ENCODE assay signal across 18 cellular contexts in genomic region chr20:10079964-10080363, GRCh38. TPM values are rescaled to one million over a fixed set of nuclear protein-coding genes. Genes with fewer than 3 reads are reported as not detected.
DNase-seq lines count a peak whose midpoint lies in the region; ATAC-seq, FAIRE-seq and TF ChIP-seq lines count a peak whose summit lies in the region.
"Had no signal": no experiment of that assay in that cellular context is flagged by ENCODE, and none has a peak within 500 bp of the region (broad histone marks: within the 10 kb centered on the region; RNA-seq: fewer than 3 reads in every experiment).

No MANE protein-coding gene starts in this region.

- TF ChIP-seq CTCF in fibroblast of mammary gland (conservative IDR thresholded peaks at IDR 0.05; ENCODE audit: control insufficient read depth, insufficient read depth, low read depth, low read length) = no peak
- no peak for TF ChIP-seq CTCF in retinal pigment epithelial cell (conservative IDR thresholded peaks at IDR 0.05; ENCODE audit: low read depth, low read length)
- no peak for TF ChIP-seq CTCF in progenitor cell of endocrine pancreas (IDR thresholded peaks at IDR 0.05; ENCODE audit: unreplicated experiment)

- no peak for FAIRE-seq in GM12892 (lab: Jason Lieb, UNC)

- peaks cover 3% of the 10 kb centered on the region for H3K4me1 Mint-ChIP-seq in progenitor cell of endocrine pancreas (ENCODE audit: low read depth)
- H3K4me1 Mint-ChIP-seq: activated CD4-positive, alpha-beta T cell treated with anti-CD3 and anti-CD28 coated beads for 36 hours had no signal

- H3K36me3 Mint-ChIP-seq in progenitor cell of endocrine pancreas (ENCODE audit: insufficient read depth) = no peaks in the 10 kb centered on the region
- H3K36me3 Mint-ChIP-seq: naive B cell; stimulated activated memory B cell treated with anti-CD40 and anti-IgM and Interleukin-4, amounts not matched to agents 10 μg/mL and 1 μg/mL and 100 μg/mL, for 72 hours had no signal

- H3K4me3 Mint-ChIP-seq in progenitor cell of endocrine pancreas (ENCODE audit: low read depth) = no peak overlapping the region
- H3K4me3 Mint-ChIP-seq: activated CD4-positive, alpha-beta T cell treated with anti-CD3 and anti-CD28 coated beads for 36 hours; naive B cell; stimulated activated memory B cell treated with anti-CD40 and anti-IgM and Interleukin-4, amounts not matched to agents 10 μg/mL and 1 μg/mL and 100 μg/mL, for 72 hours; T-helper 1 cell treated with Interleukin-12 subunit alpha and Interleukin-12 subunit beta and Interleukin-4 antibody, amounts not matched to agents 30 μg/mL and 1 μg/mL, for 36 hours had no signal

- no peak overlapping the region for H3K27ac Mint-ChIP-seq in progenitor cell of endocrine pancreas
- H3K27ac Mint-ChIP-seq: activated CD4-positive, alpha-beta T cell treated with anti-CD3 and anti-CD28 coated beads for 36 hours; stimulated activated memory B cell treated with anti-CD40 and anti-IgM and Interleukin-4, amounts not matched to agents 10 μg/mL and 1 μg/mL and 100 μg/mL, for 72 hours; T-helper 1 cell treated with Interleukin-12 subunit alpha and Interleukin-12 subunit beta and Interleukin-4 antibody, amounts not matched to agents 30 μg/mL and 1 μg/mL, for 36 hours had no signal

- peak; percentile 12 for DNase-seq in GM03348 (ENCODE audit: low spot score)
- DNase-seq in fibroblast of mammary gland (ENCODE audit: low read depth) = peak; percentile 91
- peak; percentile 63 for DNase-seq in retinal pigment epithelial cell (ENCODE audit: low read depth)
- DNase-seq in activated CD4-positive, alpha-beta T cell treated with anti-CD3 and anti-CD28 coated beads for 48 hours = no peak
- DNase-seq in DMS53 (lab: John Stamatoyannopoulos, UW) = no peak
- no peak for DNase-seq in progenitor cell of endocrine pancreas (ENCODE audit: low spot score, unreplicated experiment)
- DNase-seq in GM12892 (ENCODE audit: insufficient read length) = no peak
- DNase-seq: activated CD4-positive, alpha-beta T cell treated with anti-CD3 and anti-CD28 coated beads for 36 hours; activated T-cell treated with anti-CD3 and anti-CD28 coated beads, Interleukin-2, amount 50 U/mL, for 48 hours; naive B cell; NCI-H1417; OCI-M1; stimulated activated CD4-positive, alpha-beta T cell treated with anti-CD3 and anti-CD28 coated beads, Interleukin-4, amount 100 ng/mL, for 24 hours; uterus had no signal

- H3K27me3 Mint-ChIP-seq in progenitor cell of endocrine pancreas = no peaks in the 10 kb centered on the region

- H3K9me3 Mint-ChIP-seq in progenitor cell of endocrine pancreas (ENCODE audit: low read depth) = no peaks in the 10 kb centered on the region
- H3K9me3 Mint-ChIP-seq: stimulated activated memory B cell treated with anti-CD40 and anti-IgM and Interleukin-4, amounts not matched to agents 10 μg/mL and 1 μg/mL and 100 μg/mL, for 72 hours; T-helper 1 cell treated with Interleukin-12 subunit alpha and Interleukin-12 subunit beta and Interleukin-4 antibody, amounts not matched to agents 30 μg/mL and 1 μg/mL, for 36 hours had no signal

- H3K4me3 ChIP-seq in fibroblast of mammary gland (ENCODE audit: control insufficient read depth, low read depth, low read length) (no peak overlapping the region), retinal pigment epithelial cell (ENCODE audit: low read length) (no peak overlapping the region)
- H3K4me3 ChIP-seq: right atrium auricular region, uterus had no signal

- no peak for TF ChIP-seq POLR2A in GM12892 (IDR thresholded peaks at IDR 0.05; ENCODE audit: low read depth, low read length)

- ATAC-seq in SK-N-SH treated with all-trans-retinoic acid at 6 μM for 48 hours = peak; percentile 61
- ATAC-seq: activated CD4-positive, alpha-beta T cell treated with anti-CD3 and anti-CD28 coated beads for 36 hours; stimulated activated memory B cell treated with anti-CD40 and anti-IgM and Interleukin-4, amounts not matched to agents 10 μg/mL and 1 μg/mL and 100 μg/mL, for 72 hours had no signal

TF ChIP-seq in SK-N-SH treated with all-trans-retinoic acid at 6 μM for 48 hours, 23 proteins besides CTCF, POLR2A, EP300 and RAD21:
- TF ChIP-seq RARB (CRISPR knock-in tag; IDR thresholded peaks at IDR 0.05) (no peak), ISL1 (CRISPR knock-in tag; IDR thresholded peaks at IDR 0.05) (peak; percentile 44), TSHZ2 (CRISPR knock-in tag; IDR thresholded peaks at IDR 0.05) (no peak), BACH2 (CRISPR knock-in tag; IDR thresholded peaks at IDR 0.05; ENCODE audit: borderline replicate concordance) (no peak), TOX (CRISPR knock-in tag; IDR thresholded peaks at IDR 0.05; ENCODE audit: borderline replicate concordance) (no peak), ZNF565 (CRISPR knock-in tag; conservative IDR thresholded peaks at IDR 0.05; ENCODE audit: low read depth) (no peak), CSDC2 (CRISPR knock-in tag; IDR thresholded peaks at IDR 0.05) (no peak), OSR1 (CRISPR knock-in tag; IDR thresholded peaks at IDR 0.05) (no peak)

RNA-seq across cellular contexts. Expression of gene ANKEF1, which starts 45.2 kb away (rescaled TPM):
- 10.9 and 12.5 TPM in 2 replicates for total RNA-seq in progenitor cell of endocrine pancreas
- polyA plus RNA-seq in GM12892 (2012; ENCODE audit: missing spikeins) = 0.17 TPM

Comparison
In these comparisons a context has a peak if more than half of its experiments do, and no peak if none do; other contexts are left out.
1. DNase-seq: peak in GM03348 (single experiment), fibroblast of mammary gland (single experiment) and retinal pigment epithelial cell (single experiment); none in activated CD4-positive, alpha-beta T cell treated with anti-CD3 and anti-CD28 coated beads for 48 hours (single experiment), DMS53 (single experiment), progenitor cell of endocrine pancreas (single experiment) and GM12892 (single experiment).